In the genomic region with DNA sequence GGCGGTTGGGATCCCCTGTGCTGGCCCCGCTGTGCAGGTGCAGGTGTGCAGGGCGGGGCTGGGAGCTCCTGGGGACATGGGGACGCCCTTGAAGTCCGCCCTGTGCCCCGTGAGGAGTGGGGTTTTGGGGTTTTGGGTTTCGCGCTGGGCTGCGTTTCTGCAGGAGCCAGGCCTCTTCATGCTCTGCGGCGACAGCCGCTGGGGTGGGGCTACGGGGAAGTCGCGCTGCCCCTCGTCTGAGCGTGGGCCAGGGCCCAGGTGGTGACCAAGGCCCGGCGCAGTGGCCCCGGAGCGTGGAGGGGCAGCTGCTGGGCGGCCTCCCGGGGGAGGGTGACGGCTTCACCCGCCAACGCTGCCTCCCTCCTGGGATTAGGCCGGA, we compare ENCODE assay signal across 2 cellular contexts.
TF ChIP-seq lines count a peak whose summit lies in the region.

No MANE protein-coding gene starts in this region.

TF ChIP-seq in IMR-90, 13 proteins besides CTCF, POLR2A, EP300 and RAD21:
- no peak for TF ChIP-seq RFX5 (IDR thresholded peaks at IDR 0.05; ENCODE audit: low read depth, low read length)
- TF ChIP-seq, protein P1, sequence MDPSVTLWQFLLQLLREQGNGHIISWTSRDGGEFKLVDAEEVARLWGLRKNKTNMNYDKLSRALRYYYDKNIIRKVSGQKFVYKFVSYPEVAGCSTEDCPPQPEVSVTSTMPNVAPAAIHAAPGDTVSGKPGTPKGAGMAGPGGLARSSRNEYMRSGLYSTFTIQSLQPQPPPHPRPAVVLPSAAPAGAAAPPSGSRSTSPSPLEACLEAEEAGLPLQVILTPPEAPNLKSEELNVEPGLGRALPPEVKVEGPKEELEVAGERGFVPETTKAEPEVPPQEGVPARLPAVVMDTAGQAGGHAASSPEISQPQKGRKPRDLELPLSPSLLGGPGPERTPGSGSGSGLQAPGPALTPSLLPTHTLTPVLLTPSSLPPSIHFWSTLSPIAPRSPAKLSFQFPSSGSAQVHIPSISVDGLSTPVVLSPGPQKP (IDR thresholded peaks at IDR 0.05; ENCODE audit: borderline replicate concordance, low read depth, low read length) = no peak
- TF ChIP-seq MXI1 (IDR thresholded peaks at IDR 0.05; ENCODE audit: borderline replicate concordance, low read depth, low read length) = no peak
- TF ChIP-seq BHLHE40 (IDR thresholded peaks at IDR 0.05; ENCODE audit: low read depth, low read length) = no peak
- TF ChIP-seq MAZ (IDR thresholded peaks at IDR 0.05; ENCODE audit: borderline replicate concordance, low read depth, low read length) = no peak
TF ChIP-seq in IMR-90: peak in this region for 0.

TF ChIP-seq in H1, 55 proteins besides CTCF, POLR2A, EP300 and RAD21:
- TF ChIP-seq RBBP5 (IDR thresholded peaks at IDR 0.05; ENCODE audit: borderline replicate concordance, low read depth, low read length) (no peak), TAF7 (optimal IDR thresholded peaks at IDR 0.05; ENCODE audit: borderline replicate concordance, low read depth, low read length) (no peak), TCF12 (IDR thresholded peaks at IDR 0.05; ENCODE audit: low read depth, low read length) (no peak), GTF2F1 (IDR thresholded peaks at IDR 0.05; ENCODE audit: borderline replicate concordance, low read depth, low read length) (no peak)
- TF ChIP-seq, protein P2, sequence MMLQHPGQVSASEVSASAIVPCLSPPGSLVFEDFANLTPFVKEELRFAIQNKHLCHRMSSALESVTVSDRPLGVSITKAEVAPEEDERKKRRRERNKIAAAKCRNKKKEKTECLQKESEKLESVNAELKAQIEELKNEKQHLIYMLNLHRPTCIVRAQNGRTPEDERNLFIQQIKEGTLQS (IDR thresholded peaks at IDR 0.05; ENCODE audit: insufficient read depth, low read depth, low read length) = no peak
